In the genomic region with DNA sequence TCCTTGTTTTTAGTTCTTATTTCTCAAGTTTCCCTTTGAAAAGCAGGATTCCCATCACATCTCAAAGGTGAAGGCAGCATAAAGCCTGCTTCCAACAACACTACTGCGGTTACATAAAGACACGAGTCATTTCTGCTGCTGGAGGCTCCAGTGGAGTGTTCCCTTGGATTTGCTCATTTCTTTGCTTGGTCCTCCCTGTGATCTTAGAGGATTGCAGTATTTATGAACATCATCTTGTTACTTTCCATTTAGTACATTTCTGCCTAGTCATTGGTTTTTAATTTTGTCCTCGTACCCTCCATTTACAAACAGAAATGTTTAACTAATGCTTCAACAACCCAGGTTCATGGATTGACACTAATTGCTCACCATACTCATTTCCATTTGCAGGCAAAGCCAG, we compare ENCODE assay signal across 19 cellular contexts.
A peak's percentile ranks its signal among the peaks of the same experiment; 100 is the strongest.
DNase-seq lines count a peak whose midpoint lies in the region; ATAC-seq, FAIRE-seq and TF ChIP-seq lines count a peak whose summit lies in the region.
"Had no signal": no experiment of that assay in that cellular context is flagged by ENCODE, and none has a peak within 500 bp of the region (broad histone marks: within the 10 kb centered on the region; RNA-seq: fewer than 3 reads in every experiment).

No MANE protein-coding gene starts in this region.

- no peaks in the 10 kb centered on the region for H3K36me3 Mint-ChIP-seq in GM23338 (ENCODE audit: low read depth)
- peaks cover 5% of the 10 kb centered on the region for H3K36me3 Mint-ChIP-seq in nephron (ENCODE audit: low read depth)
- H3K36me3 Mint-ChIP-seq: CD4-positive, CD25-positive, alpha-beta regulatory T cell; T-cell had no signal

- H3K27me3 ChIP-seq in GM23338 (ENCODE audit: insufficient read depth), result no peaks in the 10 kb centered on the region
- H3K27me3 ChIP-seq: Peyer's patch had no signal

- no peaks in the 10 kb centered on the region for H3K9me2 ChIP-seq in GM23338 (ENCODE audit: insufficient read depth)

- H3K27ac ChIP-seq in A549 (no peak overlapping the region), GM23338 (ENCODE audit: low read depth) (no peak overlapping the region)
- H3K27ac ChIP-seq: Peyer's patch had no signal

- no peaks in the 10 kb centered on the region for H3K36me3 ChIP-seq in GM23338 (ENCODE audit: insufficient read depth)
- H3K36me3 ChIP-seq: MG63, Peyer's patch had no signal

- no peaks in the 10 kb centered on the region for H3K4me1 ChIP-seq in A549
- no peaks in the 10 kb centered on the region for H3K4me1 ChIP-seq in GM23338 (ENCODE audit: insufficient read depth)
- H3K4me1 ChIP-seq: Peyer's patch had no signal

- WGBS in A549 (ENCODE audit: missing lambda C conversion rate), result 56% methylated on average over 3 of the region's 3 CpGs

- CTCF ChIA-PET in A549 (lab: Yijun Ruan, JAX), result no interaction called here

- TF ChIP-seq EP300 in A549 (IDR thresholded peaks at IDR 0.05), result no peak

- DNase-seq in A549 (ENCODE audit: low read depth in 1 of 2, low spot score in 1 of 2), result no peak
- no peak for DNase-seq in GM23338 (ENCODE audit: low spot score)
- DNase-seq in astrocyte of the hippocampus (ENCODE audit: low read depth, low spot score), result peak; percentile 6
- DNase-seq in NCI-H69 (lab: John Stamatoyannopoulos, UW), result no peak
- no peak for DNase-seq in amniotic stem cell (lab: John Stamatoyannopoulos, UW)
- no peak for DNase-seq in GM10266 (ENCODE audit: extremely low spot score)
- DNase-seq: CD4-positive, CD25-positive, alpha-beta regulatory T cell; DMS79; GOT3; Kasumi-1; MG63; NCI-H1417 treated with DMSO at 0.1 percent for 48 hours; NCI-H187; Peyer's patch; T-cell had no signal

- no peaks in the 10 kb centered on the region for H3F3A ChIP-seq in GM23338 (replicated peaks; ENCODE audit: low read depth)

- H3K9me3 ChIP-seq in A549, result no peaks in the 10 kb centered on the region
- H3K9me3 ChIP-seq: MG63, Peyer's patch had no signal

- no peaks in the 10 kb centered on the region for H3K79me2 ChIP-seq in GM23338 (replicated peaks; ENCODE audit: insufficient read depth)

- H3K27ac Mint-ChIP-seq in GM23338, result peak overlapping the region; percentile 51; the same call in 1 of the 2 replicates
- peak overlapping the region in 2 of 3 experiments; percentile 81 to 82 for H3K27ac Mint-ChIP-seq in nephron
- H3K27ac Mint-ChIP-seq: CD4-positive, CD25-positive, alpha-beta regulatory T cell; T-cell had no signal

- TF ChIP-seq CTCF in A549 (IDR thresholded peaks at IDR 0.05), result no peak
- no peak for TF ChIP-seq CTCF in GM23338 (conservative IDR thresholded peaks at IDR 0.05; ENCODE audit: low read depth in 2 of 2)
- TF ChIP-seq CTCF in nephron (IDR thresholded peaks at IDR 0.05; ENCODE audit: unreplicated experiment in 3 of 3), result no peak
- TF ChIP-seq CTCF in GM10266 (IDR thresholded peaks at IDR 0.05; ENCODE audit: control insufficient read depth, insufficient read depth, low read depth, missing control alignments), result no peak

- H3K4me2 ChIP-seq in A549 (no peak overlapping the region), GM23338 (no peak overlapping the region)

- H3K4me3 ChIP-seq in A549, result no peak overlapping the region
- no peak overlapping the region for H3K4me3 ChIP-seq in GM23338
- H3K4me3 ChIP-seq: GM12878, MG63, Peyer's patch had no signal

- H3K9me3 Mint-ChIP-seq in GM23338 (no peaks in the 10 kb centered on the region), nephron (peaks cover 2% of the 10 kb centered on the region)
- H3K9me3 Mint-ChIP-seq: CD4-positive, CD25-positive, alpha-beta regulatory T cell; T-cell had no signal

- TF ChIP-seq RAD21 in A549 (conservative IDR thresholded peaks at IDR 0.05 in 1 of 2, IDR thresholded peaks at IDR 0.05 in 1 of 2), result no peak

- no peak for FAIRE-seq in A549 (lab: Jason Lieb, UNC)
- FAIRE-seq: A204.1, GM12878 had no signal

- peaks cover 2% of the 10 kb centered on the region for H3K27me3 Mint-ChIP-seq in GM23338 (ENCODE audit: insufficient read depth, low read depth, poor library complexity)
- no peaks in the 10 kb centered on the region for H3K27me3 Mint-ChIP-seq in nephron (ENCODE audit: low read depth)

- no peaks in the 10 kb centered on the region for H4K20me1 ChIP-seq in GM23338 (replicated peaks; ENCODE audit: insufficient read depth)

- no peaks in the 10 kb centered on the region for H3K4me1 Mint-ChIP-seq in GM23338
- H3K4me1 Mint-ChIP-seq in nephron, result peaks cover 40% of the 10 kb centered on the region
- H3K4me1 Mint-ChIP-seq: T-cell had no signal

- TF ChIP-seq POLR2A in A549 (IDR thresholded peaks at IDR 0.05; ENCODE audit: low read length), result no peak

- POLR2A ChIA-PET in A549 (lab: Yijun Ruan, JAX), result no interaction called here

- no peak for ATAC-seq in A549
- no peak for ATAC-seq in GM23338
- ATAC-seq: GM12878, SK-N-SH treated with all-trans-retinoic acid at 6 μM for 48 hours, T-cell had no signal

- no peak overlapping the region for H2AFZ ChIP-seq in GM23338

- no peak overlapping the region for H3K4me3 Mint-ChIP-seq in GM23338
- H3K4me3 Mint-ChIP-seq in nephron, result no peak overlapping the region
- H3K4me3 Mint-ChIP-seq: CD4-positive, CD25-positive, alpha-beta regulatory T cell; T-cell had no signal

TF ChIP-seq in A549, 52 proteins besides CTCF, POLR2A, EP300 and RAD21:
- no peak for TF ChIP-seq PHF8 (IDR thresholded peaks at IDR 0.05; ENCODE audit: borderline replicate concordance, low read depth)
- no peak for TF ChIP-seq BHLHE40 (IDR thresholded peaks at IDR 0.05; ENCODE audit: low read depth, low read length)
- TF ChIP-seq NPAS2 (CRISPR knock-in tag; IDR thresholded peaks at IDR 0.05; ENCODE audit: borderline replicate concordance), result no peak
- TF ChIP-seq TFCP2L1 (CRISPR knock-in tag; IDR thresholded peaks at IDR 0.05), result no peak
- TF ChIP-seq MAFK (IDR thresholded peaks at IDR 0.05; ENCODE audit: partially characterized antibody), result peak; percentile 66
- peak; percentile 62 for TF ChIP-seq NFE2L2 (conservative IDR thresholded peaks at IDR 0.05; ENCODE audit: low read length)

TF ChIP-seq in GM23338, 12 proteins besides CTCF, POLR2A, EP300 and RAD21 (continues in another document):
- TF ChIP-seq ZNF114 (CRISPR knock-in tag; IDR thresholded peaks at IDR 0.05) (no peak), CREB1 (CRISPR knock-in tag; IDR thresholded peaks at IDR 0.05; ENCODE audit: low read depth) (no peak), POLR2AphosphoS5 (IDR thresholded peaks at IDR 0.05; ENCODE audit: low read depth) (no peak), STAT1 (IDR thresholded peaks at IDR 0.05; ENCODE audit: unreplicated experiment) (no peak), ZNF331 (CRISPR knock-in tag; IDR thresholded peaks at IDR 0.05; ENCODE audit: low read depth) (no peak), JUNB (IDR thresholded peaks at IDR 0.05; ENCODE audit: unreplicated experiment) (no peak)
- TF ChIP-seq, protein P1, sequence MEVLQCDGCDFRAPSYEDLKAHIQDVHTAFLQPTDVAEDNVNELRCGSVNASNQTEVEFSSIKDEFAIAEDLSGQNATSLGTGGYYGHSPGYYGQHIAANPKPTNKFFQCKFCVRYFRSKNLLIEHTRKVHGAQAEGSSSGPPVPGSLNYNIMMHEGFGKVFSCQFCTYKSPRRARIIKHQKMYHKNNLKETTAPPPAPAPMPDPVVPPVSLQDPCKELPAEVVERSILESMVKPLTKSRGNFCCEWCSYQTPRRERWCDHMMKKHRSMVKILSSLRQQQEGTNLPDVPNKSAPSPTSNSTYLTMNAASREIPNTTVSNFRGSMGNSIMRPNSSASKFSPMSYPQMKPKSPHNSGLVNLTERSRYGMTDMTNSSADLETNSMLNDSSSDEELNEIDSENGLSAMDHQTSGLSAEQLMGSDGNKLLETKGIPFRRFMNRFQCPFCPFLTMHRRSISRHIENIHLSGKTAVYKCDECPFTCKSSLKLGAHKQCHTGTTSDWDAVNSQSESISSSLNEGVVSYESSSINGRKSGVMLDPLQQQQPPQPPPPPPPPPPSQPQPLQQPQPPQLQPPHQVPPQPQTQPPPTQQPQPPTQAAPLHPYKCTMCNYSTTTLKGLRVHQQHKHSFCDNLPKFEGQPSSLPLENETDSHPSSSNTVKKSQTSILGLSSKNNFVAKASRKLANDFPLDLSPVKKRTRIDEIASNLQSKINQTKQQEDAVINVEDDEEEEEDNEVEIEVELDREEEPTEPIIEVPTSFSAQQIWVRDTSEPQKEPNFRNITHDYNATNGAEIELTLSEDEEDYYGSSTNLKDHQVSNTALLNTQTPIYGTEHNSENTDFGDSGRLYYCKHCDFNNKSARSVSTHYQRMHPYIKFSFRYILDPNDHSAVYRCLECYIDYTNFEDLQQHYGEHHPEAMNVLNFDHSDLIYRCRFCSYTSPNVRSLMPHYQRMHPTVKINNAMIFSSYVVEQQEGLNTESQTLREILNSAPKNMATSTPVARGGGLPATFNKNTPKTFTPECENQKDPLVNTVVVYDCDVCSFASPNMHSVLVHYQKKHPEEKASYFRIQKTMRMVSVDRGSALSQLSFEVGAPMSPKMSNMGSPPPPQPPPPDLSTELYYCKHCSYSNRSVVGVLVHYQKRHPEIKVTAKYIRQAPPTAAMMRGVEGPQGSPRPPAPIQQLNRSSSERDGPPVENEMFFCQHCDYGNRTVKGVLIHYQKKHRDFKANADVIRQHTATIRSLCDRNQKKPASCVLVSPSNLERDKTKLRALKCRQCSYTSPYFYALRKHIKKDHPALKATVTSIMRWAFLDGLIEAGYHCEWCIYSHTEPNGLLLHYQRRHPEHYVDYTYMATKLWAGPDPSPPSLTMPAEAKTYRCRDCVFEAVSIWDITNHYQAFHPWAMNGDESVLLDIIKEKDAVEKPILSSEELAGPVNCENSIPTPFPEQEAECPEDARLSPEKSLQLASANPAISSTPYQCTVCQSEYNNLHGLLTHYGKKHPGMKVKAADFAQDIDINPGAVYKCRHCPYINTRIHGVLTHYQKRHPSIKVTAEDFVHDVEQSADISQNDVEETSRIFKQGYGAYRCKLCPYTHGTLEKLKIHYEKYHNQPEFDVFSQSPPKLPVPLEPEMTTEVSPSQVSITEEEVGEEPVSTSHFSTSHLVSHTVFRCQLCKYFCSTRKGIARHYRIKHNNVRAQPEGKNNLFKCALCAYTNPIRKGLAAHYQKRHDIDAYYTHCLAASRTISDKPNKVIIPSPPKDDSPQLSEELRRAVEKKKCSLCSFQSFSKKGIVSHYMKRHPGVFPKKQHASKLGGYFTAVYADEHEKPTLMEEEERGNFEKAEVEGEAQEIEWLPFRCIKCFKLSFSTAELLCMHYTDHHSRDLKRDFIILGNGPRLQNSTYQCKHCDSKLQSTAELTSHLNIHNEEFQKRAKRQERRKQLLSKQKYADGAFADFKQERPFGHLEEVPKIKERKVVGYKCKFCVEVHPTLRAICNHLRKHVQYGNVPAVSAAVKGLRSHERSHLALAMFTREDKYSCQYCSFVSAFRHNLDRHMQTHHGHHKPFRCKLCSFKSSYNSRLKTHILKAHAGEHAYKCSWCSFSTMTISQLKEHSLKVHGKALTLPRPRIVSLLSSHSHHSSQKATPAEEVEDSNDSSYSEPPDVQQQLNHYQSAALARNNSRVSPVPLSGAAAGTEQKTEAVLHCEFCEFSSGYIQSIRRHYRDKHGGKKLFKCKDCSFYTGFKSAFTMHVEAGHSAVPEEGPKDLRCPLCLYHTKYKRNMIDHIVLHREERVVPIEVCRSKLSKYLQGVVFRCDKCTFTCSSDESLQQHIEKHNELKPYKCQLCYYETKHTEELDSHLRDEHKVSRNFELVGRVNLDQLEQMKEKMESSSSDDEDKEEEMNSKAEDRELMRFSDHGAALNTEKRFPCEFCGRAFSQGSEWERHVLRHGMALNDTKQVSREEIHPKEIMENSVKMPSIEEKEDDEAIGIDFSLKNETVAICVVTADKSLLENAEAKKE (CRISPR knock-in tag; IDR thresholded peaks at IDR 0.05), result no peak
